Comparison of ENCODE assay signal across 26 cellular contexts in the genomic region with DNA sequence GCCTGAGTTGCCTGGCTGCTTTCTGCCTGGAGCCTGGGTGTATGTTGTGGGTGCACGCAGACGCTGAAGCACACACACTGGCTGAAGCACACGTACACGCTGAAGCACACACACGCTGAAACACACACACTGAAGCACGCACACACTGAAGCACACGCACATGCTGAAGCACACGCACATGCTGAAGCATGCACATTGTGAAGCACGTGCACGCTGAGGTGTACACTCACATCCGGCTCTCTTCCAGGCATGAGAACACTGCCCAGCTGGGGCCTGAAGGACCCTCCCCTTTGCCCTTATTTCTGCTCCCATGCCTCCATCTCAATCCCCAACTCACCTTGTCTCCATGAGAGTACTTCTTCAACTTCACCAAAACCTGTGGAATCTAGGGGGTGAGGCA. TPM values are rescaled to one million over a fixed set of nuclear protein-coding genes. Genes with fewer than 3 reads are reported as not detected.
DNase-seq lines count a peak whose midpoint lies in the region; ATAC-seq, FAIRE-seq and TF ChIP-seq lines count a peak whose summit lies in the region.
"Had no signal": no experiment of that assay in that cellular context is flagged by ENCODE, and none has a peak within 500 bp of the region (broad histone marks: within the 10 kb centered on the region; RNA-seq: fewer than 3 reads in every experiment).

No MANE protein-coding gene starts in this region.

- H3K36me3 ChIP-seq in HepG2 (replicated peaks in 1 of 2; ENCODE audit: control insufficient read depth in 1 of 2, insufficient read depth in 2 of 2, low read length in 2 of 2) = peaks cover 37 to 77% of the 10 kb centered on the region in 2 experiments
- peaks cover 0 to 52% (median 8%) of the 10 kb centered on the region in 4 donors for H3K36me3 ChIP-seq in right lobe of liver
- H3K36me3 ChIP-seq in endodermal cell (ENCODE audit: control insufficient read depth, insufficient read depth, low read length) = peaks cover 65% of the 10 kb centered on the region
- peaks cover 0 to 17% (median 9%) of the 10 kb centered on the region in 3 donors for H3K36me3 ChIP-seq in pancreas

- H3K9me3 ChIP-seq in HepG2 (ENCODE audit: low read length) (no peaks in the 10 kb centered on the region), right lobe of liver (no peaks in the 10 kb centered on the region), endodermal cell (ENCODE audit: control insufficient read depth, low read length) (no peaks in the 10 kb centered on the region), pancreas (no peaks in the 10 kb centered on the region)
- H3K9me3 ChIP-seq: lower lobe of right lung, prostate gland had no signal

- no peak overlapping the region for H3K27ac Mint-ChIP-seq in endodermal cell
- H3K27ac Mint-ChIP-seq in HFFc6 = no peak overlapping the region
- H3K27ac Mint-ChIP-seq: activated CD8-positive, alpha-beta memory T cell treated with anti-CD3 and anti-CD28 coated beads, Interleukin-2, amount 10 ng/mL, durations not matched to agents 7 days and 5 days; activated naive CD8-positive, alpha-beta T cell treated with anti-CD3 and anti-CD28 coated beads for 36 hours had no signal

- TF ChIP-seq CTCF in HepG2 (CRISPR knock-in tag; IDR thresholded peaks at IDR 0.05) (no peak), right lobe of liver (IDR thresholded peaks at IDR 0.05) (no peak), endodermal cell (conservative IDR thresholded peaks at IDR 0.05) (no peak), pancreas (IDR thresholded peaks at IDR 0.05) (no peak), HFFc6 (IDR thresholded peaks at IDR 0.05) (no peak)

- 99% methylated on average over 11 of the region's 11 CpGs for WGBS in HepG2 (ENCODE audit: low lambda C conversion rate)
- WGBS in right lobe of liver (ENCODE audit: insufficient coverage, low coverage, low lambda C conversion rate, missing lambda C conversion rate) = 100% methylated on average over 2 of the region's 11 CpGs
- 94 to 97% methylated on average over 11 of the region's 11 CpGs for WGBS in endodermal cell (ENCODE audit: insufficient coverage in 1 of 2, insufficient read length in 1 of 2), 2 experiments
- WGBS in pancreas, 2 donors = 51 to 55% methylated on average over 11 of the region's 11 CpGs

- TF ChIP-seq POLR2A in HepG2 (IDR thresholded peaks at IDR 0.05; ENCODE audit: insufficient read depth in 1 of 2, low read depth in 2 of 2, low read length in 2 of 2) (no peak), right lobe of liver (IDR thresholded peaks at IDR 0.05) (no peak)

- H3K4me1 ChIP-seq in HepG2 (ENCODE audit: insufficient read depth, low read length) (no peaks in the 10 kb centered on the region), right lobe of liver (peaks cover 0 to 21% (median 9%) of the 10 kb centered on the region in 4 donors), endodermal cell (ENCODE audit: control insufficient read depth, insufficient read depth, low read length) (no peaks in the 10 kb centered on the region), pancreas (peaks cover 18 to 27% (median 24%) of the 10 kb centered on the region in 3 donors)

- in situ Hi-C loops in HepG2 (cut with HindIII; ENCODE audit: extremely low pct_ligation_motif_present, low pct_unique_long_range_greater_than_20kb) = no loop called here

- H3K9ac ChIP-seq in HepG2 (ENCODE audit: insufficient read depth, low read depth, low read length) (no peak overlapping the region), endodermal cell (ENCODE audit: extremely low read depth, low read length, poor library complexity, severe bottlenecking) (no peak overlapping the region)

- H3K36me3 Mint-ChIP-seq in endodermal cell (ENCODE audit: low read depth) (peaks cover 60% of the 10 kb centered on the region), HFFc6 (ENCODE audit: low read depth) (peaks cover 14% of the 10 kb centered on the region)

- no TSS peak for BruUV-seq in HepG2 (replicated peaks; lab: Mats Ljungman, UMichigan)

- intact Hi-C loops in HepG2 (cut with micrococcal nuclease; ENCODE audit: unreplicated experiment) = no loop called here
- intact Hi-C loops in right lobe of liver (cut with DNase I) = no loop called here
- intact Hi-C loops in pancreas (cut with DNase I) = loop anchor here in 1 of 3 donors (10.0 kb wide), 1 partner anchor 53 kb away; no protein-coding TSS in a partner anchor

- H3K4me3 Mint-ChIP-seq in endodermal cell (no peak overlapping the region), HFFc6 (no peak overlapping the region)
- H3K4me3 Mint-ChIP-seq: activated CD8-positive, alpha-beta memory T cell treated with anti-CD3 and anti-CD28 coated beads, Interleukin-2, amount 10 ng/mL, durations not matched to agents 7 days and 5 days; activated naive CD8-positive, alpha-beta T cell treated with anti-CD3 and anti-CD28 coated beads for 36 hours; stimulated activated effector memory CD8-positive, alpha-beta T cell treated with anti-CD3 and anti-CD28 coated beads, Interleukin-12 subunit alpha, Interleukin-12 subunit beta, amount 100 ng/mL, for 72 hours had no signal

- H3K27me3 Mint-ChIP-seq in endodermal cell (ENCODE audit: insufficient read depth) (no peaks in the 10 kb centered on the region), HFFc6 (ENCODE audit: insufficient read depth) (peaks cover 5% of the 10 kb centered on the region)
- H3K27me3 Mint-ChIP-seq: activated CD8-positive, alpha-beta memory T cell treated with anti-CD3 and anti-CD28 coated beads, Interleukin-2, amount 10 ng/mL, durations not matched to agents 7 days and 5 days; activated naive CD8-positive, alpha-beta T cell treated with anti-CD3 and anti-CD28 coated beads for 36 hours had no signal

- FAIRE-seq in HepG2 (lab: Jason Lieb, UNC) (no peak), pancreas (lab: Jason Lieb, UNC) (no peak)
- FAIRE-seq: D721Med had no signal

- no peak overlapping the region for H2AFZ ChIP-seq in HepG2 (ENCODE audit: low read length)

- H3K27me3 ChIP-seq in HepG2 (ENCODE audit: control insufficient read depth in 1 of 2, insufficient read depth in 2 of 2, low read length in 2 of 2) = no peaks in the 10 kb centered on the region
- H3K27me3 ChIP-seq in right lobe of liver = no peaks in the 10 kb centered on the region
- H3K27me3 ChIP-seq in endodermal cell (ENCODE audit: control insufficient read depth, insufficient read depth, low read length, poor library complexity, severe bottlenecking) = no peaks in the 10 kb centered on the region
- H3K27me3 ChIP-seq in pancreas = no peaks in the 10 kb centered on the region
- H3K27me3 ChIP-seq: foreskin keratinocyte had no signal

- no peaks in the 10 kb centered on the region for H3K9me3 Mint-ChIP-seq in endodermal cell
- H3K9me3 Mint-ChIP-seq in HFFc6 = no peaks in the 10 kb centered on the region
- H3K9me3 Mint-ChIP-seq: activated naive CD8-positive, alpha-beta T cell treated with anti-CD3 and anti-CD28 coated beads for 36 hours; stimulated activated effector memory CD8-positive, alpha-beta T cell treated with anti-CD3 and anti-CD28 coated beads, Interleukin-12 subunit alpha, Interleukin-12 subunit beta, amount 100 ng/mL, for 72 hours had no signal

- H4K20me1 ChIP-seq in HepG2 (ENCODE audit: insufficient read depth, low read length) = no peaks in the 10 kb centered on the region

- TF ChIP-seq EP300 in HepG2 (IDR thresholded peaks at IDR 0.05; ENCODE audit: low read depth in 2 of 2, low read length in 2 of 2) (no peak), HepG2 (CRISPR knock-in tag; IDR thresholded peaks at IDR 0.05; ENCODE audit: borderline replicate concordance) (no peak)

- H3K4me3 ChIP-seq in HepG2 (replicated peaks in 1 of 3; ENCODE audit: insufficient read depth in 1 of 3, low read depth in 2 of 3, low read length in 3 of 3) = no peak overlapping the region
- H3K4me3 ChIP-seq in right lobe of liver = no peak overlapping the region
- no peak overlapping the region for H3K4me3 ChIP-seq in endodermal cell (ENCODE audit: low read length)
- no peak overlapping the region for H3K4me3 ChIP-seq in pancreas
- H3K4me3 ChIP-seq: lower lobe of right lung, prostate gland had no signal

- no peaks in the 10 kb centered on the region for H3K79me2 ChIP-seq in HepG2 (ENCODE audit: insufficient read depth, low read length)

- TF ChIP-seq RAD21 in HepG2 (CRISPR knock-in tag; IDR thresholded peaks at IDR 0.05) = no peak

- no peak overlapping the region for H3K4me2 ChIP-seq in HepG2 (ENCODE audit: low read depth, low read length)

- ATAC-seq in HepG2 = no peak
- no peak for ATAC-seq in right lobe of liver
- ATAC-seq in pancreas = no peak
- no peak for ATAC-seq in HG03108 (IDR thresholded peaks at IDR 0.05; ENCODE audit: unreplicated experiment)
- ATAC-seq in HG03521 (IDR thresholded peaks at IDR 0.05; ENCODE audit: unreplicated experiment) = no peak
- ATAC-seq: activated CD8-positive, alpha-beta memory T cell treated with anti-CD3 and anti-CD28 coated beads, Interleukin-2, amount 10 ng/mL, durations not matched to agents 7 days and 5 days; foreskin keratinocyte; lower lobe of right lung; stimulated activated effector memory CD8-positive, alpha-beta T cell treated with anti-CD3 and anti-CD28 coated beads, Interleukin-12 subunit alpha, Interleukin-12 subunit beta, amount 100 ng/mL, for 72 hours had no signal

- CTCF ChIA-PET in HepG2 (lab: Yijun Ruan, JAX; ENCODE audit: low intra/inter-chr PET ratio, low total read pairs) = no interaction called here

- H3K27ac ChIP-seq in HepG2 (ENCODE audit: extremely low read length, insufficient read depth, low read length) = no peak overlapping the region
- H3K27ac ChIP-seq in right lobe of liver = peak overlapping the region in 1 of 3 donors; percentile 66
- no peak overlapping the region for H3K27ac ChIP-seq in endodermal cell (ENCODE audit: low read depth, low read length)
- H3K27ac ChIP-seq in pancreas = peak overlapping the region; percentile 36 to 78 (median 59)
- H3K27ac ChIP-seq: foreskin keratinocyte, lower lobe of right lung, prostate gland had no signal

- H3K4me1 Mint-ChIP-seq in endodermal cell (peaks cover 2% of the 10 kb centered on the region), HFFc6 (ENCODE audit: low read depth) (peaks cover 4% of the 10 kb centered on the region)

- DNase-seq in HepG2 (ENCODE audit: low spot score) (no peak), right lobe of liver (no peak), endodermal cell (peak; percentile 35), pancreas (no peak), HFFc6 (no peak)
- DNase-seq: activated CD4-positive, alpha-beta T cell treated with anti-CD3 and anti-CD28 coated beads, Interleukin-2, amount 50 U/mL, for 1 hour; activated CD8-positive, alpha-beta memory T cell treated with anti-CD3 and anti-CD28 coated beads, Interleukin-2, amount 10 ng/mL, durations not matched to agents 7 days and 5 days; activated naive CD8-positive, alpha-beta T cell treated with anti-CD3 and anti-CD28 coated beads for 36 hours; effector CD4-positive, alpha-beta T cell; EL; foreskin keratinocyte; H7; IMR-90; lower lobe of right lung; NCI-H1092 treated with DMSO at 0.1 percent for 48 hours; NCI-H1930; NCI-H2227 treated with DMSO at 0.1 percent for 48 hours; stimulated activated CD4-positive, alpha-beta T cell treated with anti-CD3 and anti-CD28 coated beads, Interleukin-2, amount 100 ng/mL, for 48 hours; T-helper 9 cell had no signal

- POLR2A ChIA-PET in HepG2 (lab: Yijun Ruan, JAX) = no interaction called here

RNA-seq across cellular contexts. Expression of gene CSF3, which starts 16.5 kb away (rescaled TPM):
- total RNA-seq in HepG2 (2016; rRNA removed; fragmentation: Illumina TruSeq; extraction: Trizol) (not detected in 2 replicates), right lobe of liver (under 1 TPM in 1 of 6 experiments, not detected in 5; 0.31 TPM), endodermal cell (not detected), pancreas (under 1 TPM in 2 of 6 donors, not detected in 4; 0.16 to 0.20 TPM)
- not detected in 2 replicates for total RNA-seq in HepG2 (2016; cell fraction: cytosol; rRNA removed; fragmentation: Illumina TruSeq; extraction: Trizol; ENCODE audit: low read depth)
- total RNA-seq in HepG2 (2016; cell fraction: insoluble cytoplasmic fraction; rRNA removed; fragmentation: Illumina TruSeq; extraction: Trizol) = not detected in 2 replicates
- total RNA-seq in HepG2 (2016; cell fraction: membrane; rRNA removed; fragmentation: Illumina TruSeq; extraction: Trizol) = not detected in 2 replicates
- not detected in 2 replicates for total RNA-seq in HepG2 (2016; cell fraction: nucleus; rRNA removed; fragmentation: Illumina TruSeq; extraction: Trizol)
- polyA plus RNA-seq in HepG2 (2011; rRNA removed) (0.07 and 0.09 TPM in 2 replicates), pancreas (1 to 10 TPM in 1 of 2 donors, under 1 TPM in 1; 0.27 to 3.5 TPM)
- polyA plus RNA-seq in HepG2 (2011; cell fraction: cytosol; rRNA removed) = 0.03 and 0.12 TPM in 2 replicates
- 0.23 and 0.47 TPM in 2 replicates for polyA plus RNA-seq in HepG2 (2011; cell fraction: nucleus; rRNA removed)
- not detected in 2 replicates for polyA plus RNA-seq in HepG2 (2012)
- polyA plus RNA-seq in HepG2 (2016; cell fraction: cytosol; fragmentation: Illumina TruSeq; extraction: Trizol; ENCODE audit: low read depth) = not detected in 2 replicates
- polyA plus RNA-seq in HepG2 (2016; cell fraction: insoluble cytoplasmic fraction; fragmentation: Illumina TruSeq; extraction: Trizol; ENCODE audit: low read depth) = not detected in 2 replicates
- not detected in 2 replicates for polyA plus RNA-seq in HepG2 (2016; cell fraction: membrane; fragmentation: Illumina TruSeq; extraction: Trizol; ENCODE audit: low read depth)
- polyA plus RNA-seq in HepG2 (2016; cell fraction: nucleus; fragmentation: Illumina TruSeq; extraction: Trizol; ENCODE audit: insufficient read depth, low read depth) = 0.39 TPM in 1 of 2 replicates, not detected in the other
- 0.40 TPM in 1 of 2 replicates, not detected in the other for polyA minus RNA-seq in HepG2 (2011; rRNA and poly(A)+ RNA removed; ENCODE audit: low replicate concordance)
- not detected in 2 replicates for polyA minus RNA-seq in HepG2 (2011; cell fraction: cytosol; rRNA and poly(A)+ RNA removed)
- not detected in 2 replicates for polyA minus RNA-seq in HepG2 (2011; cell fraction: nucleus; rRNA and poly(A)+ RNA removed)
- polyA plus RNA-seq in endodermal cell (2013, experiment 1 of 2) = not detected
- polyA plus RNA-seq in endodermal cell (2013, experiment 2 of 2) = not detected
- under 1 TPM in 5 of 6 experiments, not detected in 1; 0.31 to 0.59 (median 0.48) TPM for total RNA-seq in HFFc6 (2021; fragmentation: NEBNext Ultra II Directional; extraction: Animal tissue kit (Norgen Biotek cat#: 25700))
- total RNA-seq: activated CD8-positive, alpha-beta memory T cell treated with anti-CD3 and anti-CD28 coated beads, Interleukin-2, amount 10 ng/mL, durations not matched to agents 7 days and 5 days; activated naive CD8-positive, alpha-beta T cell treated with anti-CD3 and anti-CD28 coated beads for 36 hours; IMR-90; temporal lobe had no signal
- polyA plus RNA-seq: AG04450, IMR-90 had no signal

RNA-seq across cellular contexts. Expression of gene MED24, which starts 22.5 kb away (rescaled TPM):
- total RNA-seq in HepG2 (2016; rRNA removed; fragmentation: Illumina TruSeq; extraction: Trizol) (51.1 and 66.5 TPM in 2 replicates), right lobe of liver (10 to 100 TPM; 29.0 to 38.2 (median 35.9) TPM), endodermal cell (100 to 1,000 TPM; 106 to 124 TPM), pancreas (10 to 100 TPM; 22.1 to 43.7 (median 29.1) TPM)
- total RNA-seq in HepG2 (2016; cell fraction: cytosol; rRNA removed; fragmentation: Illumina TruSeq; extraction: Trizol; ENCODE audit: low read depth) = 14.5 and 17.6 TPM in 2 replicates
- 50.7 and 65.1 TPM in 2 replicates for total RNA-seq in HepG2 (2016; cell fraction: insoluble cytoplasmic fraction; rRNA removed; fragmentation: Illumina TruSeq; extraction: Trizol)
- total RNA-seq in HepG2 (2016; cell fraction: membrane; rRNA removed; fragmentation: Illumina TruSeq; extraction: Trizol) = 26.0 and 27.2 TPM in 2 replicates
- total RNA-seq in HepG2 (2016; cell fraction: nucleus; rRNA removed; fragmentation: Illumina TruSeq; extraction: Trizol) = 65.1 and 70.6 TPM in 2 replicates
- polyA plus RNA-seq in HepG2 (2011; rRNA removed) (67.7 and 78.0 TPM in 2 replicates), pancreas (10 to 100 TPM; 58.5 to 60.1 TPM)
- polyA plus RNA-seq in HepG2 (2011; cell fraction: cytosol; rRNA removed) = 28.7 and 32.2 TPM in 2 replicates
- 613 and 896 TPM in 2 replicates for polyA plus RNA-seq in HepG2 (2011; cell fraction: nucleus; rRNA removed)
- polyA plus RNA-seq in HepG2 (2012) = 70.6 and 74.6 TPM in 2 replicates
- polyA plus RNA-seq in HepG2 (2016; cell fraction: cytosol; fragmentation: Illumina TruSeq; extraction: Trizol; ENCODE audit: low read depth) = 9.7 and 12.0 TPM in 2 replicates
- 46.8 and 59.5 TPM in 2 replicates for polyA plus RNA-seq in HepG2 (2016; cell fraction: insoluble cytoplasmic fraction; fragmentation: Illumina TruSeq; extraction: Trizol; ENCODE audit: low read depth)
- polyA plus RNA-seq in HepG2 (2016; cell fraction: membrane; fragmentation: Illumina TruSeq; extraction: Trizol; ENCODE audit: low read depth) = 20.4 and 23.8 TPM in 2 replicates
- 182 and 188 TPM in 2 replicates for polyA plus RNA-seq in HepG2 (2016; cell fraction: nucleus; fragmentation: Illumina TruSeq; extraction: Trizol; ENCODE audit: insufficient read depth, low read depth)
- polyA minus RNA-seq in HepG2 (2011; rRNA and poly(A)+ RNA removed; ENCODE audit: low replicate concordance) = 133 and 240 TPM in 2 replicates
- 49.1 and 58.4 TPM in 2 replicates for polyA minus RNA-seq in HepG2 (2011; cell fraction: cytosol; rRNA and poly(A)+ RNA removed)
- 159 and 161 TPM in 2 replicates for polyA minus RNA-seq in HepG2 (2011; cell fraction: nucleus; rRNA and poly(A)+ RNA removed)
- polyA plus RNA-seq in endodermal cell (2013, experiment 1 of 2) = 119 TPM
- polyA plus RNA-seq in endodermal cell (2013, experiment 2 of 2) = 101 TPM
- 10 to 100 TPM; 60.9 to 72.8 (median 65.3) TPM for total RNA-seq in HFFc6 (2021; fragmentation: NEBNext Ultra II Directional; extraction: Animal tissue kit (Norgen Biotek cat#: 25700))

RNA-seq across cellular contexts. Expression of gene THRA, which starts 31.1 kb away (rescaled TPM):
- total RNA-seq in HepG2 (2016; rRNA removed; fragmentation: Illumina TruSeq; extraction: Trizol) (9.9 and 10.4 TPM in 2 replicates), right lobe of liver (1 to 10 TPM; 3.7 to 9.4 (median 7.7) TPM), endodermal cell (10 to 100 TPM; 12.7 to 14.4 TPM), pancreas (10 to 100 TPM; 13.8 to 28.1 (median 20.6) TPM)
- 4.9 and 5.0 TPM in 2 replicates for total RNA-seq in HepG2 (2016; cell fraction: cytosol; rRNA removed; fragmentation: Illumina TruSeq; extraction: Trizol; ENCODE audit: low read depth)
- 8.1 and 10.9 TPM in 2 replicates for total RNA-seq in HepG2 (2016; cell fraction: insoluble cytoplasmic fraction; rRNA removed; fragmentation: Illumina TruSeq; extraction: Trizol)
- total RNA-seq in HepG2 (2016; cell fraction: membrane; rRNA removed; fragmentation: Illumina TruSeq; extraction: Trizol) = 12.8 TPM in 2 replicates
- 5.9 and 6.8 TPM in 2 replicates for total RNA-seq in HepG2 (2016; cell fraction: nucleus; rRNA removed; fragmentation: Illumina TruSeq; extraction: Trizol)
- polyA plus RNA-seq in HepG2 (2011; rRNA removed) (8.0 and 8.6 TPM in 2 replicates), pancreas (10 to 100 TPM; 22.4 to 35.7 TPM)
- polyA plus RNA-seq in HepG2 (2011; cell fraction: cytosol; rRNA removed) = 7.7 and 8.0 TPM in 2 replicates
- polyA plus RNA-seq in HepG2 (2011; cell fraction: nucleus; rRNA removed) = 12.1 and 13.6 TPM in 2 replicates
- 11.6 and 15.5 TPM in 2 replicates for polyA plus RNA-seq in HepG2 (2012)
- 4.3 TPM in 2 replicates for polyA plus RNA-seq in HepG2 (2016; cell fraction: cytosol; fragmentation: Illumina TruSeq; extraction: Trizol; ENCODE audit: low read depth)
- 8.0 and 12.4 TPM in 2 replicates for polyA plus RNA-seq in HepG2 (2016; cell fraction: insoluble cytoplasmic fraction; fragmentation: Illumina TruSeq; extraction: Trizol; ENCODE audit: low read depth)
- 9.9 and 10.7 TPM in 2 replicates for polyA plus RNA-seq in HepG2 (2016; cell fraction: membrane; fragmentation: Illumina TruSeq; extraction: Trizol; ENCODE audit: low read depth)
- 11.5 and 12.3 TPM in 2 replicates for polyA plus RNA-seq in HepG2 (2016; cell fraction: nucleus; fragmentation: Illumina TruSeq; extraction: Trizol; ENCODE audit: insufficient read depth, low read depth)
- polyA minus RNA-seq in HepG2 (2011; rRNA and poly(A)+ RNA removed; ENCODE audit: low replicate concordance) = 14.3 and 17.9 TPM in 2 replicates
- polyA minus RNA-seq in HepG2 (2011; cell fraction: cytosol; rRNA and poly(A)+ RNA removed) = 5.3 and 7.4 TPM in 2 replicates
- polyA minus RNA-seq in HepG2 (2011; cell fraction: nucleus; rRNA and poly(A)+ RNA removed) = 7.2 and 7.5 TPM in 2 replicates
- 16.0 TPM for polyA plus RNA-seq in endodermal cell (2013, experiment 1 of 2)
- polyA plus RNA-seq in endodermal cell (2013, experiment 2 of 2) = 15.5 TPM
- 10 to 100 TPM; 29.3 to 33.7 (median 30.7) TPM for total RNA-seq in HFFc6 (2021; fragmentation: NEBNext Ultra II Directional; extraction: Animal tissue kit (Norgen Biotek cat#: 25700))

RNA-seq across cellular contexts. Expression of gene PSMD3, which starts 51.1 kb away (rescaled TPM):
- 114 and 146 TPM in 2 replicates for total RNA-seq in HepG2 (2016; rRNA removed; fragmentation: Illumina TruSeq; extraction: Trizol)
- total RNA-seq in HepG2 (2016; cell fraction: cytosol; rRNA removed; fragmentation: Illumina TruSeq; extraction: Trizol; ENCODE audit: low read depth) = 19.9 and 20.3 TPM in 2 replicates
- 99.4 and 154 TPM in 2 replicates for total RNA-seq in HepG2 (2016; cell fraction: insoluble cytoplasmic fraction; rRNA removed; fragmentation: Illumina TruSeq; extraction: Trizol)
- 37.5 and 39.8 TPM in 2 replicates for total RNA-seq in HepG2 (2016; cell fraction: membrane; rRNA removed; fragmentation: Illumina TruSeq; extraction: Trizol)
- 88.8 and 102 TPM in 2 replicates for total RNA-seq in HepG2 (2016; cell fraction: nucleus; rRNA removed; fragmentation: Illumina TruSeq; extraction: Trizol)
- polyA plus RNA-seq in HepG2 (2011; rRNA removed) = 97.4 and 118 TPM in 2 replicates
- 82.0 and 93.0 TPM in 2 replicates for polyA plus RNA-seq in HepG2 (2011; cell fraction: cytosol; rRNA removed)
- polyA plus RNA-seq in HepG2 (2011; cell fraction: nucleus; rRNA removed) = 117 and 120 TPM in 2 replicates
- 97.2 and 131 TPM in 2 replicates for polyA plus RNA-seq in HepG2 (2012)
- polyA plus RNA-seq in HepG2 (2016; cell fraction: cytosol; fragmentation: Illumina TruSeq; extraction: Trizol; ENCODE audit: low read depth) = 14.5 and 14.8 TPM in 2 replicates
- polyA plus RNA-seq in HepG2 (2016; cell fraction: insoluble cytoplasmic fraction; fragmentation: Illumina TruSeq; extraction: Trizol; ENCODE audit: low read depth) = 110 and 126 TPM in 2 replicates
- polyA plus RNA-seq in HepG2 (2016; cell fraction: membrane; fragmentation: Illumina TruSeq; extraction: Trizol; ENCODE audit: low read depth) = 20.5 and 22.5 TPM in 2 replicates
- 160 and 165 TPM in 2 replicates for polyA plus RNA-seq in HepG2 (2016; cell fraction: nucleus; fragmentation: Illumina TruSeq; extraction: Trizol; ENCODE audit: insufficient read depth, low read depth)
- polyA minus RNA-seq in HepG2 (2011; rRNA and poly(A)+ RNA removed; ENCODE audit: low replicate concordance) = 151 and 161 TPM in 2 replicates
- 49.5 and 51.3 TPM in 2 replicates for polyA minus RNA-seq in HepG2 (2011; cell fraction: cytosol; rRNA and poly(A)+ RNA removed)
- polyA minus RNA-seq in HepG2 (2011; cell fraction: nucleus; rRNA and poly(A)+ RNA removed) = 34.4 and 36.3 TPM in 2 replicates
- total RNA-seq in right lobe of liver = 10 to 100 TPM; 58.3 to 85.3 (median 67.4) TPM
- total RNA-seq in endodermal cell = 100 to 1,000 TPM; 152 to 164 TPM
- 142 TPM for polyA plus RNA-seq in endodermal cell (2013, experiment 1 of 2)
- 132 TPM for polyA plus RNA-seq in endodermal cell (2013, experiment 2 of 2)
- total RNA-seq in pancreas = 10 to 100 TPM; 34.2 to 43.5 (median 39.5) TPM
- 10 to 100 TPM; 32.0 to 41.7 TPM for polyA plus RNA-seq in pancreas
- total RNA-seq in HFFc6 (2021; fragmentation: NEBNext Ultra II Directional; extraction: Animal tissue kit (Norgen Biotek cat#: 25700)) = 100 to 1,000 TPM; 143 to 169 (median 160) TPM

Comparison
In these comparisons a context has a peak if more than half of its experiments do, and no peak if none do; other contexts are left out.
1. H3K27ac ChIP-seq: peak in pancreas (4 of 4); none in HepG2 (single experiment) and endodermal cell (single experiment).